ENCODE assay signal across 1 cellular context in the genomic region with DNA sequence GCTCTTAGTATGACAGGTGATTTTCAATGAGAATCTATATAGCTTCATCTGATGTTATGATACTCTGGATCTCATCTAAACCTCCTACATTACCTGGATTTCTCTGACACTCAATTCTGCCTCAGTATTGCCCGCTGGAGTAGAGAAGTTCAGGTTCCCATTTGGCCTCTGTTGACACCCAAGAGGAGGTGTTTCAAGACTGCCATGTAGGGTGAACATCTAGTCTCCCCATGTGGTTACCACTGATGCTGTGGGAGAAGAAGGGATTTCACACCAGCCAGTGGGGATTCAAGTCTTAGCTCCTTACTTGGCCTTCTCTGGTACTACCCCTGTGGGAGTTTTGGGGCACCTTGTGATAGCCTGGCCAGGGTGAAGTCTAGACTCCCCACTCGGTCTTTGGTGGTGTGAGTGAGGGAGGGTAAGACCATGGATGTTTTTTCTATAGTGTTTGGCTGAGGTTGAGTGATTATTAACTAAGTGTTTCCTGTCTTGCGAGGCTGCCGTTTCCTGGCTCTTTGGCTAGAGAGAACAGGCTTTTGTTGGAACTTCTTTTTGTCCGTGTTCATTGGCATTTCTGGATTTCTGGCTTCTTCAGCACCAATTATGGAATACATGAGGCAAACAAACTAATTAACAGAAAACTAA.
TF ChIP-seq lines count a peak whose summit lies in the region.

No MANE protein-coding gene starts in this region.

TF ChIP-seq in HepG2, 621 proteins besides CTCF, POLR2A, EP300 and RAD21 (continued from another document and continues in another):
- no peak for TF ChIP-seq USF2 (IDR thresholded peaks at IDR 0.05; ENCODE audit: low read depth, low read length)
- TF ChIP-seq USF2 (CRISPR knock-in tag; IDR thresholded peaks at IDR 0.05; ENCODE audit: borderline replicate concordance): no peak
- TF ChIP-seq TRAFD1 (CRISPR knock-in tag; IDR thresholded peaks at IDR 0.05; ENCODE audit: borderline replicate concordance): no peak
- TF ChIP-seq GTF3A (CRISPR knock-in tag; conservative IDR thresholded peaks at IDR 0.05): no peak
- no peak for TF ChIP-seq CEBPG (CRISPR knock-in tag; IDR thresholded peaks at IDR 0.05)
- no peak for TF ChIP-seq CBX2 (IDR thresholded peaks at IDR 0.05; ENCODE audit: low read depth, low read length)
- no peak for TF ChIP-seq CBX2 (CRISPR knock-in tag; IDR thresholded peaks at IDR 0.05; ENCODE audit: low read depth)
- TF ChIP-seq THAP9 (CRISPR knock-in tag; IDR thresholded peaks at IDR 0.05; ENCODE audit: borderline replicate concordance): no peak
- TF ChIP-seq, protein P1, sequence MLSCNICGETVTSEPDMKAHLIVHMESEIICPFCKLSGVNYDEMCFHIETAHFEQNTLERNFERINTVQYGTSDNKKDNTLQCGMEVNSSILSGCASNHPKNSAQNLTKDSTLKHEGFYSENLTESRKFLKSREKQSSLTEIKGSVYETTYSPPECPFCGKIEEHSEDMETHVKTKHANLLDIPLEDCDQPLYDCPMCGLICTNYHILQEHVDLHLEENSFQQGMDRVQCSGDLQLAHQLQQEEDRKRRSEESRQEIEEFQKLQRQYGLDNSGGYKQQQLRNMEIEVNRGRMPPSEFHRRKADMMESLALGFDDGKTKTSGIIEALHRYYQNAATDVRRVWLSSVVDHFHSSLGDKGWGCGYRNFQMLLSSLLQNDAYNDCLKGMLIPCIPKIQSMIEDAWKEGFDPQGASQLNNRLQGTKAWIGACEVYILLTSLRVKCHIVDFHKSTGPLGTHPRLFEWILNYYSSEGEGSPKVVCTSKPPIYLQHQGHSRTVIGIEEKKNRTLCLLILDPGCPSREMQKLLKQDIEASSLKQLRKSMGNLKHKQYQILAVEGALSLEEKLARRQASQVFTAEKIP (CRISPR knock-in tag; IDR thresholded peaks at IDR 0.05; ENCODE audit: borderline replicate concordance): no peak
- TF ChIP-seq, protein P2, sequence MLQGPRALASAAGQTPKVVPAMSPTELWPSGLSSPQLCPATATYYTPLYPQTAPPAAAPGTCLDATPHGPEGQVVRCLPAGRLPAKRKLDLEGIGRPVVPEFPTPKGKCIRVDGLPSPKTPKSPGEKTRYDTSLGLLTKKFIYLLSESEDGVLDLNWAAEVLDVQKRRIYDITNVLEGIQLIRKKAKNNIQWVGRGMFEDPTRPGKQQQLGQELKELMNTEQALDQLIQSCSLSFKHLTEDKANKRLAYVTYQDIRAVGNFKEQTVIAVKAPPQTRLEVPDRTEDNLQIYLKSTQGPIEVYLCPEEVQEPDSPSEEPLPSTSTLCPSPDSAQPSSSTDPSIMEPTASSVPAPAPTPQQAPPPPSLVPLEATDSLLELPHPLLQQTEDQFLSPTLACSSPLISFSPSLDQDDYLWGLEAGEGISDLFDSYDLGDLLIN (CRISPR knock-in tag; IDR thresholded peaks at IDR 0.05; ENCODE audit: borderline replicate concordance): no peak
- no peak for TF ChIP-seq FOXO1 (CRISPR knock-in tag; IDR thresholded peaks at IDR 0.05)
- no peak for TF ChIP-seq TEF (CRISPR knock-in tag; IDR thresholded peaks at IDR 0.05)
- TF ChIP-seq ZNF3 (CRISPR knock-in tag; IDR thresholded peaks at IDR 0.05): no peak
- TF ChIP-seq TBX3 (IDR thresholded peaks at IDR 0.05; ENCODE audit: borderline replicate concordance): no peak
- no peak for TF ChIP-seq CBX1 (IDR thresholded peaks at IDR 0.05; ENCODE audit: low read depth)
- 0 out of 2 replicates have a peak, but pooled peaks have one; percentile 22 for TF ChIP-seq SALL1 (CRISPR knock-in tag; IDR thresholded peaks at IDR 0.05)
- TF ChIP-seq ZNF670 (CRISPR knock-in tag; IDR thresholded peaks at IDR 0.05; ENCODE audit: borderline replicate concordance): no peak
- TF ChIP-seq RFX3 (CRISPR knock-in tag; IDR thresholded peaks at IDR 0.05): no peak
- TF ChIP-seq MXI1 (IDR thresholded peaks at IDR 0.05; ENCODE audit: borderline replicate concordance, low read depth, low read length): no peak
- no peak for TF ChIP-seq ZNF605 (CRISPR knock-in tag; IDR thresholded peaks at IDR 0.05)
- peak; percentile 66 for TF ChIP-seq ELF3 (CRISPR knock-in tag; IDR thresholded peaks at IDR 0.05)
- no peak for TF ChIP-seq NFAT5 (CRISPR knock-in tag; IDR thresholded peaks at IDR 0.05)
- no peak for TF ChIP-seq GATA4 (IDR thresholded peaks at IDR 0.05; ENCODE audit: borderline replicate concordance, low read depth)
- TF ChIP-seq ZNF326 (CRISPR knock-in tag; IDR thresholded peaks at IDR 0.05; ENCODE audit: borderline replicate concordance): no peak
- no peak for TF ChIP-seq ZNF17 (CRISPR knock-in tag; IDR thresholded peaks at IDR 0.05)
- no peak for TF ChIP-seq KDM3A (CRISPR knock-in tag; IDR thresholded peaks at IDR 0.05; ENCODE audit: low read depth)
- no peak for TF ChIP-seq SMAD9 (CRISPR knock-in tag; IDR thresholded peaks at IDR 0.05)
- TF ChIP-seq KDM2A (CRISPR knock-in tag; IDR thresholded peaks at IDR 0.05; ENCODE audit: borderline replicate concordance, low read depth): no peak
- TF ChIP-seq MTA3 (CRISPR knock-in tag; IDR thresholded peaks at IDR 0.05): no peak
- no peak for TF ChIP-seq MEIS2 (CRISPR knock-in tag; IDR thresholded peaks at IDR 0.05)
- no peak for TF ChIP-seq ZBTB39 (CRISPR knock-in tag; IDR thresholded peaks at IDR 0.05)
- TF ChIP-seq ZNF343 (CRISPR knock-in tag; IDR thresholded peaks at IDR 0.05): no peak
- TF ChIP-seq CREB1 (IDR thresholded peaks at IDR 0.05): no peak
- TF ChIP-seq CREB1 (CRISPR knock-in tag; IDR thresholded peaks at IDR 0.05): no peak
- TF ChIP-seq ZFP36L1 (CRISPR knock-in tag; IDR thresholded peaks at IDR 0.05): no peak
- no peak for TF ChIP-seq IKZF1 (IDR thresholded peaks at IDR 0.05)
- no peak for TF ChIP-seq PHF20 (CRISPR knock-in tag; IDR thresholded peaks at IDR 0.05)
